8 cellular contexts compared by ENCODE assay signal in genomic region chr1:235073968-235074334, GRCh38. TPM values are rescaled to one million over a fixed set of nuclear protein-coding genes. Genes with fewer than 3 reads are reported as not detected.
DNase-seq lines count a peak whose midpoint lies in the region; ATAC-seq, FAIRE-seq and TF ChIP-seq lines count a peak whose summit lies in the region.

No MANE protein-coding gene starts in this region.

- no peak for FAIRE-seq in pancreas (lab: Jason Lieb, UNC)

- H3K36me3 ChIP-seq in pancreas = no peaks in the 10 kb centered on the region

- intact Hi-C loops in pancreas (cut with DNase I) = loop anchor here in 1 of 3 donors (10.0 kb wide), 1 partner anchor 469 kb away; no protein-coding TSS in a partner anchor

- no peak overlapping the region for H3K4me3 ChIP-seq in pancreas

- DNase-seq in G401 (ENCODE audit: low spot score) (peak; percentile 70), NCI-H1092 treated with DMSO at 0.1 percent for 48 hours (lab: John Stamatoyannopoulos, UW) (peak; percentile 66), caudate nucleus (lab: John Stamatoyannopoulos, UW) (peak in 1 of 61 donors; percentile 47), pancreas (peak in 5 of 6 donors; percentile 76 to 86 (median 80)), NCI-H446 treated with DMSO at 0.1 percent for 48 hours (lab: John Stamatoyannopoulos, UW) (no peak), T-helper 1 cell (no peak), CD1c-positive myeloid dendritic cell (ENCODE audit: extremely low spot score) (no peak), RKO (ENCODE audit: low spot score) (no peak)

- ATAC-seq in pancreas = peak; percentile 31 to 55 (median 42)

- TF ChIP-seq CTCF in pancreas (IDR thresholded peaks at IDR 0.05) = no peak

- H3K27ac ChIP-seq in caudate nucleus (ENCODE audit: low read depth, low read length) (peak overlapping the region; percentile 87), pancreas (peak overlapping the region; percentile 90 to 98 (median 96))

- in situ Hi-C loops in G401 (cut with HindIII; ENCODE audit: low sequenced_read_pairs) = loop anchor here (10.0 kb wide), 1 partner anchor 569 kb away; no protein-coding TSS in a partner anchor

- H3K27me3 ChIP-seq in pancreas = no peaks in the 10 kb centered on the region

- WGBS in pancreas, 2 donors = 10 to 13% methylated on average over 8 of the region's 8 CpGs

- no peaks in the 10 kb centered on the region for H3K9me3 ChIP-seq in pancreas

- H3K4me1 ChIP-seq in pancreas = peaks cover 38 to 70% (median 61%) of the 10 kb centered on the region in 3 donors

RNA-seq across cellular contexts. Expression of gene TOMM20, which starts 54.7 kb away (rescaled TPM):
- total RNA-seq in G401 (2014; rRNA removed; shearing (Covaris generic)) = 138 and 157 TPM in 2 replicates
- 100 to 1,000 TPM in 2 of 6 donors, 10 to 100 TPM in 4; 53.8 to 106 (median 91.9) TPM for total RNA-seq in pancreas
- 10 to 100 TPM; 37.7 to 52.9 TPM for polyA plus RNA-seq in pancreas

Comparison
In these comparisons a context has a peak if more than half of its experiments do, and no peak if none do; other contexts are left out.
1. DNase-seq: peak in G401 (single experiment), NCI-H1092 treated with DMSO at 0.1 percent for 48 hours (single experiment) and pancreas (5 of 6); none in NCI-H446 treated with DMSO at 0.1 percent for 48 hours (single experiment), T-helper 1 cell (0 of 5), CD1c-positive myeloid dendritic cell (single experiment) and RKO (single experiment).